1 cellular context compared by ENCODE assay signal in the genomic region with DNA sequence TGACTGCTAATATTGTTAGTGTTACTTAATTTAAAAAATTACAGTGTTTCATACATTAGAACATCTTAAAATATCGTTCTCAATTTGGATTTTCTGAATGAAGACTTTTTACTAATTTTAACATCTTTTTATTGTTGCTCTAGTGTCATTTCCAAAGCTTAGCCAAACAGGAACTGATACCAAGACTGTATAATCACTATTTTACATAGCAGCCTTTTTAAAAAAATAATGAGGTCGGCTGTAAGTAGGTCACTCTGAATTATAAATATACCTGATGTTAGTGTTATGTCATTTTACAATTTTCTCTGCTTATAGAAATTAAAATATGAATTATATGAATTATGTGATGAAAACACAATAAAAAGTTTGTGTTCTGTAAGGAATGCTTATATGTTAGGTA.
TF ChIP-seq lines count a peak whose summit lies in the region.

No MANE protein-coding gene starts in this region.

TF ChIP-seq in GM12878, 131 proteins besides CTCF, POLR2A, EP300 and RAD21 (continued from another document):
- TF ChIP-seq, protein P1, sequence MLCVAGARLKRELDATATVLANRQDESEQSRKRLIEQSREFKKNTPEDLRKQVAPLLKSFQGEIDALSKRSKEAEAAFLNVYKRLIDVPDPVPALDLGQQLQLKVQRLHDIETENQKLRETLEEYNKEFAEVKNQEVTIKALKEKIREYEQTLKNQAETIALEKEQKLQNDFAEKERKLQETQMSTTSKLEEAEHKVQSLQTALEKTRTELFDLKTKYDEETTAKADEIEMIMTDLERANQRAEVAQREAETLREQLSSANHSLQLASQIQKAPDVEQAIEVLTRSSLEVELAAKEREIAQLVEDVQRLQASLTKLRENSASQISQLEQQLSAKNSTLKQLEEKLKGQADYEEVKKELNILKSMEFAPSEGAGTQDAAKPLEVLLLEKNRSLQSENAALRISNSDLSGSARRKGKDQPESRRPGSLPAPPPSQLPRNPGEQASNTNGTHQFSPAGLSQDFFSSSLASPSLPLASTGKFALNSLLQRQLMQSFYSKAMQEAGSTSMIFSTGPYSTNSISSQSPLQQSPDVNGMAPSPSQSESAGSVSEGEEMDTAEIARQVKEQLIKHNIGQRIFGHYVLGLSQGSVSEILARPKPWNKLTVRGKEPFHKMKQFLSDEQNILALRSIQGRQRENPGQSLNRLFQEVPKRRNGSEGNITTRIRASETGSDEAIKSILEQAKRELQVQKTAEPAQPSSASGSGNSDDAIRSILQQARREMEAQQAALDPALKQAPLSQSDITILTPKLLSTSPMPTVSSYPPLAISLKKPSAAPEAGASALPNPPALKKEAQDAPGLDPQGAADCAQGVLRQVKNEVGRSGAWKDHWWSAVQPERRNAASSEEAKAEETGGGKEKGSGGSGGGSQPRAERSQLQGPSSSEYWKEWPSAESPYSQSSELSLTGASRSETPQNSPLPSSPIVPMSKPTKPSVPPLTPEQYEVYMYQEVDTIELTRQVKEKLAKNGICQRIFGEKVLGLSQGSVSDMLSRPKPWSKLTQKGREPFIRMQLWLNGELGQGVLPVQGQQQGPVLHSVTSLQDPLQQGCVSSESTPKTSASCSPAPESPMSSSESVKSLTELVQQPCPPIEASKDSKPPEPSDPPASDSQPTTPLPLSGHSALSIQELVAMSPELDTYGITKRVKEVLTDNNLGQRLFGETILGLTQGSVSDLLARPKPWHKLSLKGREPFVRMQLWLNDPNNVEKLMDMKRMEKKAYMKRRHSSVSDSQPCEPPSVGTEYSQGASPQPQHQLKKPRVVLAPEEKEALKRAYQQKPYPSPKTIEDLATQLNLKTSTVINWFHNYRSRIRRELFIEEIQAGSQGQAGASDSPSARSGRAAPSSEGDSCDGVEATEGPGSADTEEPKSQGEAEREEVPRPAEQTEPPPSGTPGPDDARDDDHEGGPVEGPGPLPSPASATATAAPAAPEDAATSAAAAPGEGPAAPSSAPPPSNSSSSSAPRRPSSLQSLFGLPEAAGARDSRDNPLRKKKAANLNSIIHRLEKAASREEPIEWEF (IDR thresholded peaks at IDR 0.05; ENCODE audit: insufficient replicate concordance, low read depth, low read length): no peak
- TF ChIP-seq PAX8 (IDR thresholded peaks at IDR 0.05): no peak
- TF ChIP-seq KDM1A (IDR thresholded peaks at IDR 0.05; ENCODE audit: borderline replicate concordance): no peak
- TF ChIP-seq CREM (IDR thresholded peaks at IDR 0.05; ENCODE audit: low read depth): 0 out of 2 replicates have a peak, but pooled peaks have one; percentile 31
- no peak for TF ChIP-seq HCFC1 (IDR thresholded peaks at IDR 0.05; ENCODE audit: low read length)
- TF ChIP-seq SPI1 (IDR thresholded peaks at IDR 0.05; ENCODE audit: borderline replicate concordance, insufficient read depth, low read depth, low read length): peak; percentile 89
- TF ChIP-seq MTA2 (IDR thresholded peaks at IDR 0.05; ENCODE audit: low read depth): peak; percentile 85
- no peak for TF ChIP-seq SUZ12 (IDR thresholded peaks at IDR 0.05; ENCODE audit: unreplicated experiment)
- no peak for TF ChIP-seq FOXM1 (IDR thresholded peaks at IDR 0.05; ENCODE audit: low read depth, low read length)
- TF ChIP-seq ZNF384 (IDR thresholded peaks at IDR 0.05; ENCODE audit: borderline replicate concordance, low read depth, low read length): peak; percentile 76
- TF ChIP-seq, protein P2, sequence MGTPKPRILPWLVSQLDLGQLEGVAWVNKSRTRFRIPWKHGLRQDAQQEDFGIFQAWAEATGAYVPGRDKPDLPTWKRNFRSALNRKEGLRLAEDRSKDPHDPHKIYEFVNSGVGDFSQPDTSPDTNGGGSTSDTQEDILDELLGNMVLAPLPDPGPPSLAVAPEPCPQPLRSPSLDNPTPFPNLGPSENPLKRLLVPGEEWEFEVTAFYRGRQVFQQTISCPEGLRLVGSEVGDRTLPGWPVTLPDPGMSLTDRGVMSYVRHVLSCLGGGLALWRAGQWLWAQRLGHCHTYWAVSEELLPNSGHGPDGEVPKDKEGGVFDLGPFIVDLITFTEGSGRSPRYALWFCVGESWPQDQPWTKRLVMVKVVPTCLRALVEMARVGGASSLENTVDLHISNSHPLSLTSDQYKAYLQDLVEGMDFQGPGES (IDR thresholded peaks at IDR 0.05): no peak
- TF ChIP-seq ATF7 (IDR thresholded peaks at IDR 0.05; ENCODE audit: low read depth): peak; percentile 73
- no peak for TF ChIP-seq SIN3A (IDR thresholded peaks at IDR 0.05; ENCODE audit: low read depth, low read length)
- no peak for TF ChIP-seq USF1 (IDR thresholded peaks at IDR 0.05; ENCODE audit: borderline replicate concordance, extremely low read length, insufficient read depth, low read depth, low read length)
- TF ChIP-seq MEF2B (IDR thresholded peaks at IDR 0.05; ENCODE audit: partially characterized antibody, poor library complexity, severe bottlenecking): peak; percentile 68
- TF ChIP-seq, protein P3, sequence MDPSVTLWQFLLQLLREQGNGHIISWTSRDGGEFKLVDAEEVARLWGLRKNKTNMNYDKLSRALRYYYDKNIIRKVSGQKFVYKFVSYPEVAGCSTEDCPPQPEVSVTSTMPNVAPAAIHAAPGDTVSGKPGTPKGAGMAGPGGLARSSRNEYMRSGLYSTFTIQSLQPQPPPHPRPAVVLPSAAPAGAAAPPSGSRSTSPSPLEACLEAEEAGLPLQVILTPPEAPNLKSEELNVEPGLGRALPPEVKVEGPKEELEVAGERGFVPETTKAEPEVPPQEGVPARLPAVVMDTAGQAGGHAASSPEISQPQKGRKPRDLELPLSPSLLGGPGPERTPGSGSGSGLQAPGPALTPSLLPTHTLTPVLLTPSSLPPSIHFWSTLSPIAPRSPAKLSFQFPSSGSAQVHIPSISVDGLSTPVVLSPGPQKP (IDR thresholded peaks at IDR 0.05; ENCODE audit: low read depth, low read length): no peak
- TF ChIP-seq, protein P4, sequence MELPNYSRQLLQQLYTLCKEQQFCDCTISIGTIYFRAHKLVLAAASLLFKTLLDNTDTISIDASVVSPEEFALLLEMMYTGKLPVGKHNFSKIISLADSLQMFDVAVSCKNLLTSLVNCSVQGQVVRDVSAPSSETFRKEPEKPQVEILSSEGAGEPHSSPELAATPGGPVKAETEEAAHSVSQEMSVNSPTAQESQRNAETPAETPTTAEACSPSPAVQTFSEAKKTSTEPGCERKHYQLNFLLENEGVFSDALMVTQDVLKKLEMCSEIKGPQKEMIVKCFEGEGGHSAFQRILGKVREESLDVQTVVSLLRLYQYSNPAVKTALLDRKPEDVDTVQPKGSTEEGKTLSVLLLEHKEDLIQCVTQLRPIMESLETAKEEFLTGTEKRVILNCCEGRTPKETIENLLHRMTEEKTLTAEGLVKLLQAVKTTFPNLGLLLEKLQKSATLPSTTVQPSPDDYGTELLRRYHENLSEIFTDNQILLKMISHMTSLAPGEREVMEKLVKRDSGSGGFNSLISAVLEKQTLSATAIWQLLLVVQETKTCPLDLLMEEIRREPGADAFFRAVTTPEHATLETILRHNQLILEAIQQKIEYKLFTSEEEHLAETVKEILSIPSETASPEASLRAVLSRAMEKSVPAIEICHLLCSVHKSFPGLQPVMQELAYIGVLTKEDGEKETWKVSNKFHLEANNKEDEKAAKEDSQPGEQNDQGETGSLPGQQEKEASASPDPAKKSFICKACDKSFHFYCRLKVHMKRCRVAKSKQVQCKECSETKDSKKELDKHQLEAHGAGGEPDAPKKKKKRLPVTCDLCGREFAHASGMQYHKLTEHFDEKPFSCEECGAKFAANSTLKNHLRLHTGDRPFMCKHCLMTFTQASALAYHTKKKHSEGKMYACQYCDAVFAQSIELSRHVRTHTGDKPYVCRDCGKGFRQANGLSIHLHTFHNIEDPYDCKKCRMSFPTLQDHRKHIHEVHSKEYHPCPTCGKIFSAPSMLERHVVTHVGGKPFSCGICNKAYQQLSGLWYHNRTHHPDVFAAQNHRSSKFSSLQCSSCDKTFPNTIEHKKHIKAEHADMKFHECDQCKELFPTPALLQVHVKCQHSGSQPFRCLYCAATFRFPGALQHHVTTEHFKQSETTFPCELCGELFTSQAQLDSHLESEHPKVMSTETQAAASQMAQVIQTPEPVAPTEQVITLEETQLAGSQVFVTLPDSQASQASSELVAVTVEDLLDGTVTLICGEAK (IDR thresholded peaks at IDR 0.05; ENCODE audit: borderline replicate concordance): no peak
- TF ChIP-seq RUNX3 (IDR thresholded peaks at IDR 0.05; ENCODE audit: low read length): peak; percentile 14; the same call in 1 of the 2 replicates
- TF ChIP-seq TCF3 (IDR thresholded peaks at IDR 0.05; ENCODE audit: borderline replicate concordance, insufficient read depth, low read depth, low read length): no peak
- no peak for TF ChIP-seq WRNIP1 (IDR thresholded peaks at IDR 0.05; ENCODE audit: borderline replicate concordance, low read depth, low read length)
- TF ChIP-seq NFIC (IDR thresholded peaks at IDR 0.05; ENCODE audit: low read depth, low read length): peak; percentile 53; the same call in 1 of the 2 replicates
- no peak for TF ChIP-seq BHLHE40 (IDR thresholded peaks at IDR 0.05; ENCODE audit: borderline replicate concordance in 1 of 2, low read depth in 2 of 2, low read length in 1 of 2)
- TF ChIP-seq MEF2A (IDR thresholded peaks at IDR 0.05; ENCODE audit: insufficient read depth, low read depth, low read length): peak; percentile 39; the same call in 1 of the 2 replicates
